7 cellular contexts compared by ENCODE assay signal in genomic region chr10:66242885-66243284, GRCh38.
"Had no signal": no experiment of that assay in that cellular context is flagged by ENCODE, and none has a peak within 500 bp of the region (broad histone marks: within the 10 kb centered on the region; RNA-seq: fewer than 3 reads in every experiment).

No MANE protein-coding gene starts in this region.

- H3K4me3 Mint-ChIP-seq: H9 had no signal

- H3K4me3 ChIP-seq: K562 had no signal

- FAIRE-seq: H54, K562 had no signal

- DNase-seq: GOT3, H9, HCEC 1CT, IMR-90, KG1 had no signal

- ATAC-seq: K562 had no signal
